ENCODE assay signal across 16 cellular contexts in genomic region chr20:36004045-36004444, GRCh38. TPM values are rescaled to one million over a fixed set of nuclear protein-coding genes. Genes with fewer than 3 reads are reported as not detected.
DNase-seq lines count a peak whose midpoint lies in the region; ATAC-seq and TF ChIP-seq lines count a peak whose summit lies in the region.
"Had no signal": no experiment of that assay in that cellular context is flagged by ENCODE, and none has a peak within 500 bp of the region (broad histone marks: within the 10 kb centered on the region; RNA-seq: fewer than 3 reads in every experiment).

No MANE protein-coding gene starts in this region.

- ATAC-seq in natural killer cell treated with Interleukin-12 subunit alpha and Interleukin-12 subunit beta and Interleukin-15 and Interleukin-18, amount 100 ng/mL, for 72 hours = peak; percentile 48 to 51
- no peak for ATAC-seq in GM18867 (IDR thresholded peaks at IDR 0.05; ENCODE audit: unreplicated experiment)
- ATAC-seq: K562, SK-N-SH treated with all-trans-retinoic acid at 6 μM for 48 hours had no signal

- H3K9me3 Mint-ChIP-seq in natural killer cell treated with Interleukin-12 subunit alpha and Interleukin-12 subunit beta and Interleukin-15 and Interleukin-18, amount 100 ng/mL, for 72 hours = no peaks in the 10 kb centered on the region
- H3K9me3 Mint-ChIP-seq in activated T-helper 1 cell treated with anti-CD3 and anti-CD28 coated beads, Interleukin-12 subunit alpha, Interleukin-12 subunit beta, Interleukin-2, Interleukin-4 antibody, amounts not matched to agents 30 ng/mL and 10 ng/mL and 1 ng/mL, durations not matched to agents 14 hours and 24 hours and 36 hours = peaks cover 21% of the 10 kb centered on the region

- CTCF ChIA-PET in HEK293T (lab: Yijun Ruan, JAX) = interaction anchor here (1.4 kb wide), 1 partner anchor 13 kb away, joined by 3 read pairs; no protein-coding TSS in a partner anchor

- H3K4me3 ChIP-seq in epithelial cell of esophagus (ENCODE audit: low read length) = no peak overlapping the region
- H3K4me3 ChIP-seq: K562, PC-9 had no signal

- H3K36me3 Mint-ChIP-seq in natural killer cell treated with Interleukin-12 subunit alpha and Interleukin-12 subunit beta and Interleukin-15 and Interleukin-18, amount 100 ng/mL, for 72 hours = no peaks in the 10 kb centered on the region
- no peaks in the 10 kb centered on the region for H3K36me3 Mint-ChIP-seq in activated T-helper 1 cell treated with anti-CD3 and anti-CD28 coated beads, Interleukin-12 subunit alpha, Interleukin-12 subunit beta, Interleukin-2, Interleukin-4 antibody, amounts not matched to agents 30 ng/mL and 10 ng/mL and 1 ng/mL, durations not matched to agents 14 hours and 24 hours and 36 hours (ENCODE audit: low read depth)

- no peak overlapping the region for H3K4me3 Mint-ChIP-seq in natural killer cell treated with Interleukin-12 subunit alpha and Interleukin-12 subunit beta and Interleukin-15 and Interleukin-18, amount 100 ng/mL, for 72 hours
- H3K4me3 Mint-ChIP-seq in activated T-helper 1 cell treated with anti-CD3 and anti-CD28 coated beads, Interleukin-12 subunit alpha, Interleukin-12 subunit beta, Interleukin-2, Interleukin-4 antibody, amounts not matched to agents 30 ng/mL and 10 ng/mL and 1 ng/mL, durations not matched to agents 14 hours and 24 hours and 36 hours = no peak overlapping the region
- H3K4me3 Mint-ChIP-seq: B cell; CD8-positive, alpha-beta memory T cell had no signal

- DNase-seq in LHCN-M2 (ENCODE audit: low read depth) = peak; percentile 8
- peak; percentile 15 for DNase-seq in NOMO-1 treated with DMSO at 0.1 percent for 48 hours (lab: John Stamatoyannopoulos, UW; ENCODE audit: unreplicated experiment)
- DNase-seq in epithelial cell of esophagus (ENCODE audit: low read depth) = peak; percentile 75
- DNase-seq in natural killer cell treated with Interleukin-12 subunit alpha and Interleukin-12 subunit beta and Interleukin-15 and Interleukin-18, amount 100 ng/mL, for 72 hours (ENCODE audit: low spot score) = no peak
- DNase-seq in HEK293T (ENCODE audit: extremely low spot score) = no peak
- no peak for DNase-seq in activated T-helper 1 cell treated with anti-CD3 and anti-CD28 coated beads, Interleukin-12 subunit alpha, Interleukin-12 subunit beta, Interleukin-2, Interleukin-4 antibody, amounts not matched to agents 30 ng/mL and 10 ng/mL and 1 ng/mL, durations not matched to agents 14 hours and 24 hours and 36 hours (ENCODE audit: low spot score)
- no peak for DNase-seq in NCI-H2171 treated with DMSO at 0.1 percent for 48 hours (lab: John Stamatoyannopoulos, UW)
- DNase-seq: CD8-positive, alpha-beta memory T cell; NCI-H1417; NCI-H1930; NCI-H510A treated with DMSO at 0.1 percent for 48 hours; PC-9 had no signal

- H3K27ac Mint-ChIP-seq in natural killer cell treated with Interleukin-12 subunit alpha and Interleukin-12 subunit beta and Interleukin-15 and Interleukin-18, amount 100 ng/mL, for 72 hours = no peak overlapping the region
- no peak overlapping the region for H3K27ac Mint-ChIP-seq in activated T-helper 1 cell treated with anti-CD3 and anti-CD28 coated beads, Interleukin-12 subunit alpha, Interleukin-12 subunit beta, Interleukin-2, Interleukin-4 antibody, amounts not matched to agents 30 ng/mL and 10 ng/mL and 1 ng/mL, durations not matched to agents 14 hours and 24 hours and 36 hours
- H3K27ac Mint-ChIP-seq: B cell; CD8-positive, alpha-beta memory T cell had no signal

- POLR2A ChIA-PET in HEK293T (lab: Yijun Ruan, JAX) = no interaction called here

- TF ChIP-seq CTCF in epithelial cell of esophagus (IDR thresholded peaks at IDR 0.05; ENCODE audit: insufficient read depth, low read depth, low read length, missing control alignments) = no peak

- peaks cover 4 to 9% of the 10 kb centered on the region in 2 donors for H3K27me3 Mint-ChIP-seq in natural killer cell treated with Interleukin-12 subunit alpha and Interleukin-12 subunit beta and Interleukin-15 and Interleukin-18, amount 100 ng/mL, for 72 hours
- H3K27me3 Mint-ChIP-seq in activated T-helper 1 cell treated with anti-CD3 and anti-CD28 coated beads, Interleukin-12 subunit alpha, Interleukin-12 subunit beta, Interleukin-2, Interleukin-4 antibody, amounts not matched to agents 30 ng/mL and 10 ng/mL and 1 ng/mL, durations not matched to agents 14 hours and 24 hours and 36 hours (ENCODE audit: insufficient read depth) = peaks cover 4% of the 10 kb centered on the region

- no peaks in the 10 kb centered on the region for H3K4me1 Mint-ChIP-seq in natural killer cell treated with Interleukin-12 subunit alpha and Interleukin-12 subunit beta and Interleukin-15 and Interleukin-18, amount 100 ng/mL, for 72 hours (ENCODE audit: low read depth in 2 of 2)
- no peaks in the 10 kb centered on the region for H3K4me1 Mint-ChIP-seq in activated T-helper 1 cell treated with anti-CD3 and anti-CD28 coated beads, Interleukin-12 subunit alpha, Interleukin-12 subunit beta, Interleukin-2, Interleukin-4 antibody, amounts not matched to agents 30 ng/mL and 10 ng/mL and 1 ng/mL, durations not matched to agents 14 hours and 24 hours and 36 hours (ENCODE audit: low read depth)
- H3K4me1 Mint-ChIP-seq: B cell; CD8-positive, alpha-beta memory T cell had no signal

- intact Hi-C loops in activated T-helper 1 cell treated with anti-CD3 and anti-CD28 coated beads, Interleukin-12 subunit alpha, Interleukin-12 subunit beta, Interleukin-2, Interleukin-4 antibody, amounts not matched to agents 30 ng/mL and 10 ng/mL and 1 ng/mL, durations not matched to agents 14 hours and 24 hours and 36 hours (cut with micrococcal nuclease) = no loop called here

TF ChIP-seq in HEK293T, 16 proteins besides CTCF, POLR2A, EP300 and RAD21:
- TF ChIP-seq BHLHE40 (IDR thresholded peaks at IDR 0.05; ENCODE audit: borderline replicate concordance) = no peak
- no peak for TF ChIP-seq ARNT (IDR thresholded peaks at IDR 0.05)
- TF ChIP-seq PKNOX1 (IDR thresholded peaks at IDR 0.05) = no peak
- no peak for TF ChIP-seq ZNF384 (IDR thresholded peaks at IDR 0.05)
- no peak for TF ChIP-seq SP1 (IDR thresholded peaks at IDR 0.05)
- TF ChIP-seq SUZ12 (IDR thresholded peaks at IDR 0.05) = no peak
- no peak for TF ChIP-seq HDGF (IDR thresholded peaks at IDR 0.05; ENCODE audit: borderline replicate concordance)
- no peak for TF ChIP-seq FOXK2 (IDR thresholded peaks at IDR 0.05)
- no peak for TF ChIP-seq ELF4 (IDR thresholded peaks at IDR 0.05)
- no peak for TF ChIP-seq LEF1 (IDR thresholded peaks at IDR 0.05; ENCODE audit: borderline replicate concordance)
- no peak for TF ChIP-seq FOXA1 (IDR thresholded peaks at IDR 0.05)
- no peak for TF ChIP-seq CTBP1 (IDR thresholded peaks at IDR 0.05; ENCODE audit: borderline replicate concordance)
- no peak for TF ChIP-seq NFRKB (IDR thresholded peaks at IDR 0.05)
- TF ChIP-seq FOXM1 (IDR thresholded peaks at IDR 0.05; ENCODE audit: borderline replicate concordance) = no peak
- TF ChIP-seq TARDBP (IDR thresholded peaks at IDR 0.05) = no peak

RNA-seq across cellular contexts. Expression of gene CNBD2, which starts 35.7 kb away (rescaled TPM):
- 1.4 TPM in 2 replicates for total RNA-seq in LHCN-M2 (2014; rRNA removed)
- polyA plus RNA-seq in LHCN-M2 (2012) = 1.8 TPM
- total RNA-seq in natural killer cell treated with Interleukin-12 subunit alpha and Interleukin-12 subunit beta and Interleukin-15 and Interleukin-18, amount 100 ng/mL, for 72 hours = 1 to 10 TPM; 4.8 to 6.8 TPM
- 3.3 and 6.1 TPM in 2 replicates for total RNA-seq in activated T-helper 1 cell treated with anti-CD3 and anti-CD28 coated beads, Interleukin-12 subunit alpha, Interleukin-12 subunit beta, Interleukin-2, Interleukin-4 antibody, amounts not matched to agents 30 ng/mL and 10 ng/mL and 1 ng/mL, durations not matched to agents 14 hours and 24 hours and 36 hours

RNA-seq across cellular contexts. Expression of gene SCAND1, which starts 49.7 kb away (rescaled TPM):
- 125 and 133 TPM in 2 replicates for total RNA-seq in LHCN-M2 (2014; rRNA removed)
- 66.8 TPM for polyA plus RNA-seq in LHCN-M2 (2012)
- total RNA-seq in natural killer cell treated with Interleukin-12 subunit alpha and Interleukin-12 subunit beta and Interleukin-15 and Interleukin-18, amount 100 ng/mL, for 72 hours = 10 to 100 TPM; 44.8 to 55.4 TPM
- total RNA-seq in activated T-helper 1 cell treated with anti-CD3 and anti-CD28 coated beads, Interleukin-12 subunit alpha, Interleukin-12 subunit beta, Interleukin-2, Interleukin-4 antibody, amounts not matched to agents 30 ng/mL and 10 ng/mL and 1 ng/mL, durations not matched to agents 14 hours and 24 hours and 36 hours = 39.7 and 41.2 TPM in 2 replicates

Comparison
In these comparisons a context has a peak if more than half of its experiments do, and no peak if none do; other contexts are left out.
1. DNase-seq: peak in LHCN-M2 (single experiment), NOMO-1 treated with DMSO at 0.1 percent for 48 hours (single experiment) and epithelial cell of esophagus (single experiment); none in natural killer cell treated with Interleukin-12 subunit alpha and Interleukin-12 subunit beta and Interleukin-15 and Interleukin-18, amount 100 ng/mL, for 72 hours (single experiment), HEK293T (single experiment), activated T-helper 1 cell treated with anti-CD3 and anti-CD28 coated beads, Interleukin-12 subunit alpha, Interleukin-12 subunit beta, Interleukin-2, Interleukin-4 antibody, amounts not matched to agents 30 ng/mL and 10 ng/mL and 1 ng/mL, durations not matched to agents 14 hours and 24 hours and 36 hours (single experiment) and NCI-H2171 treated with DMSO at 0.1 percent for 48 hours (single experiment).